ENCODE assay signal across 23 cellular contexts in genomic region chr5:169910393-169910792, GRCh38.
"Had no signal": no experiment of that assay in that cellular context is flagged by ENCODE, and none has a peak within 500 bp of the region (broad histone marks: within the 10 kb centered on the region; RNA-seq: fewer than 3 reads in every experiment).

No MANE protein-coding gene starts in this region.

- H3K9me3 Mint-ChIP-seq: activated B cell treated with CpG ODN at 0.5 μM for 24 hours; activated CD8-positive, alpha-beta T cell treated with anti-CD3 and anti-CD28 coated beads for 36 hours; activated naive CD4-positive, alpha-beta T cell treated with anti-CD3 and anti-CD28 coated beads, Interleukin-2, amount 50 U/mL, for 24 hours; activated T-helper 2 cell treated with anti-CD3 and anti-CD28 coated beads, Interferon-gamma antibody, Interleukin-2, Interleukin-4, amounts not matched to agents 10 μg/mL and 5 μg/mL and 100 μg/mL, durations not matched to agents 14 hours and 24 hours and 36 hours; mesothelial cell of epicardium; naive B cell; nephron progenitor cell; stimulated activated naive B cell treated with anti-CD40 and anti-IgM and Interleukin-4, amounts not matched to agents 10 μg/mL and 1 μg/mL and 100 μg/mL, for 72 hours; T-helper 2 cell treated with Interferon-gamma antibody and Interleukin-4, amounts not matched to agents 5 μg/mL and 100 μg/mL, for 36 hours had no signal

- DNase-seq: activated B cell treated with CpG ODN at 0.5 μM for 24 hours; activated CD4-positive, alpha-beta T cell treated with anti-CD3 and anti-CD28 coated beads, Interleukin-2, amount 50 U/mL, for 1 hour; activated CD8-positive, alpha-beta T cell treated with anti-CD3 and anti-CD28 coated beads for 36 hours; activated T-cell treated with anti-CD3 and anti-CD28 coated beads, Interleukin-2, amount 50 U/mL, for 48 hours; heart left ventricle; mammary epithelial cell; naive B cell; nephron progenitor cell; pancreas; stimulated activated CD4-positive, alpha-beta T cell treated with anti-CD3 and anti-CD28 coated beads, Interleukin-15, amount 100 ng/mL, for 24 hours; stimulated activated CD4-positive, alpha-beta T cell treated with anti-CD3 and anti-CD28 coated beads, Interleukin-2, amount 100 ng/mL, for 24 hours; stimulated activated naive B cell treated with anti-CD40 and anti-IgM and Interleukin-4, amounts not matched to agents 10 μg/mL and 1 μg/mL and 100 μg/mL, for 72 hours; stomach; T-helper 1 cell; tibial artery; upper lobe of right lung had no signal

- H3K27ac Mint-ChIP-seq: activated B cell treated with CpG ODN at 0.5 μM for 24 hours; activated CD8-positive, alpha-beta T cell treated with anti-CD3 and anti-CD28 coated beads for 36 hours; activated naive CD4-positive, alpha-beta T cell treated with anti-CD3 and anti-CD28 coated beads, Interleukin-2, amount 50 U/mL, for 24 hours; activated T-helper 2 cell treated with anti-CD3 and anti-CD28 coated beads, Interferon-gamma antibody, Interleukin-2, Interleukin-4, amounts not matched to agents 10 μg/mL and 5 μg/mL and 100 μg/mL, durations not matched to agents 14 hours and 24 hours and 36 hours; mesothelial cell of epicardium; nephron progenitor cell; stimulated activated naive B cell treated with anti-CD40 and anti-IgM and Interleukin-4, amounts not matched to agents 10 μg/mL and 1 μg/mL and 100 μg/mL, for 72 hours; T-helper 2 cell treated with Interferon-gamma antibody and Interleukin-4, amounts not matched to agents 5 μg/mL and 100 μg/mL, for 36 hours had no signal

- H3K4me3 Mint-ChIP-seq: activated B cell treated with CpG ODN at 0.5 μM for 24 hours; activated CD8-positive, alpha-beta T cell treated with anti-CD3 and anti-CD28 coated beads for 36 hours; activated naive CD4-positive, alpha-beta T cell treated with anti-CD3 and anti-CD28 coated beads, Interleukin-2, amount 50 U/mL, for 24 hours; mesothelial cell of epicardium; naive B cell; nephron progenitor cell; stimulated activated naive B cell treated with anti-CD40 and anti-IgM and Interleukin-4, amounts not matched to agents 10 μg/mL and 1 μg/mL and 100 μg/mL, for 72 hours; T-helper 2 cell treated with Interferon-gamma antibody and Interleukin-4, amounts not matched to agents 5 μg/mL and 100 μg/mL, for 36 hours had no signal

- H3K4me1 ChIP-seq: heart left ventricle, pancreas, prostate gland, stomach, suprapubic skin, tibial artery, upper lobe of right lung had no signal

- H3K36me3 ChIP-seq: heart left ventricle, pancreas, prostate gland, stomach, suprapubic skin, tibial artery, upper lobe of right lung had no signal

- H3K27me3 Mint-ChIP-seq: activated B cell treated with CpG ODN at 0.5 μM for 24 hours; activated CD8-positive, alpha-beta T cell treated with anti-CD3 and anti-CD28 coated beads for 36 hours; activated naive CD4-positive, alpha-beta T cell treated with anti-CD3 and anti-CD28 coated beads, Interleukin-2, amount 50 U/mL, for 24 hours; naive B cell; stimulated activated naive B cell treated with anti-CD40 and anti-IgM and Interleukin-4, amounts not matched to agents 10 μg/mL and 1 μg/mL and 100 μg/mL, for 72 hours had no signal

- H3K9me3 ChIP-seq: heart left ventricle, pancreas, prostate gland, stomach, suprapubic skin, tibial artery, upper lobe of right lung had no signal

- H3K27ac ChIP-seq: coronary artery, heart left ventricle, pancreas, prostate gland, stomach, suprapubic skin, tibial artery, upper lobe of right lung had no signal

- ATAC-seq: activated CD8-positive, alpha-beta T cell treated with anti-CD3 and anti-CD28 coated beads for 36 hours; heart left ventricle; pancreas; stimulated activated naive B cell treated with anti-CD40 and anti-IgM and Interleukin-4, amounts not matched to agents 10 μg/mL and 1 μg/mL and 100 μg/mL, for 72 hours; upper lobe of right lung had no signal

- H3K27me3 ChIP-seq: heart left ventricle, pancreas, stomach, suprapubic skin, tibial artery, upper lobe of right lung had no signal

- H3K4me1 Mint-ChIP-seq: activated B cell treated with CpG ODN at 0.5 μM for 24 hours, mesothelial cell of epicardium had no signal

- H3K36me3 Mint-ChIP-seq: mesothelial cell of epicardium had no signal

- H3K4me3 ChIP-seq: coronary artery, heart left ventricle, pancreas, prostate gland, stomach, suprapubic skin, tibial artery, upper lobe of right lung had no signal
